Comparison of ENCODE assay signal across 13 cellular contexts in genomic region chr17:37312137-37312923, GRCh38.
"Had no signal": no experiment of that assay in that cellular context is flagged by ENCODE, and none has a peak within 500 bp of the region (broad histone marks: within the 10 kb centered on the region; RNA-seq: fewer than 3 reads in every experiment).

No MANE protein-coding gene starts in this region.

- H3K4me3 ChIP-seq: coronary artery, thyroid gland had no signal

- H2AFZ ChIP-seq: parathyroid adenoma had no signal

- DNase-seq: activated CD4-positive, alpha-beta T cell treated with anti-CD3 and anti-CD28 coated beads for 48 hours; activated CD8-positive, alpha-beta T cell treated with anti-CD3 and anti-CD28 coated beads, Interleukin-2, amount 10 ng/mL, durations not matched to agents 7 days and 5 days; activated naive CD4-positive, alpha-beta T cell treated with Interleukin-2 at 50 U/mL for 16 hours; caudate nucleus; effector CD8-positive, alpha-beta T cell; hippocampal formation; kidney glomerular epithelial cell; retina; thyroid gland had no signal

- H3K27me3 ChIP-seq: thyroid gland had no signal

- H3K36me3 ChIP-seq: thyroid gland had no signal

- H3K9ac ChIP-seq: parathyroid adenoma had no signal

- H3K4me3 Mint-ChIP-seq: activated CD8-positive, alpha-beta T cell treated with anti-CD3 and anti-CD28 coated beads, Interleukin-2, amount 10 ng/mL, durations not matched to agents 7 days and 5 days; mesothelial cell of epicardium had no signal

- H3K27ac ChIP-seq: coronary artery, epithelial cell of prostate, parathyroid adenoma, thyroid gland had no signal

- H3K4me1 ChIP-seq: parathyroid adenoma, thyroid gland had no signal

- H3K9me3 ChIP-seq: thyroid gland had no signal

- ATAC-seq: activated CD8-positive, alpha-beta T cell treated with anti-CD3 and anti-CD28 coated beads, Interleukin-2, amount 10 ng/mL, durations not matched to agents 7 days and 5 days had no signal

- H3K27ac Mint-ChIP-seq: activated CD8-positive, alpha-beta T cell treated with anti-CD3 and anti-CD28 coated beads, Interleukin-2, amount 10 ng/mL, durations not matched to agents 7 days and 5 days; mesothelial cell of epicardium had no signal
